ENCODE assay signal across 8 cellular contexts in genomic region chr10:58385784-58386112, GRCh38. TPM values are rescaled to one million over a fixed set of nuclear protein-coding genes. Genes with fewer than 3 reads are reported as not detected.
DNase-seq lines count a peak whose midpoint lies in the region; ATAC-seq, FAIRE-seq and TF ChIP-seq lines count a peak whose summit lies in the region.

No MANE protein-coding gene starts in this region.

- peaks cover 27% of the 10 kb centered on the region; the same call in 1 of the 2 replicates for H3K36me3 ChIP-seq in ACC112 (ENCODE audit: insufficient read depth, low read length)
- H3K36me3 ChIP-seq in RWPE2 (ENCODE audit: low read depth): peaks cover 46% of the 10 kb centered on the region
- H3K36me3 ChIP-seq in lung (ENCODE audit: control insufficient read depth in 2 of 2, insufficient read depth in 2 of 2, low read length in 2 of 2): peaks cover 2 to 4% of the 10 kb centered on the region in 2 donors
- H3K36me3 ChIP-seq in thoracic aorta: peaks cover 18% of the 10 kb centered on the region

- FAIRE-seq in D721Med (lab: Jason Lieb, UNC): no peak

- H3K4me3 ChIP-seq in ACC112 (ENCODE audit: low read depth, low read length): peak overlapping the region; percentile 95
- peak overlapping the region; percentile 83 for H3K4me3 ChIP-seq in GM12875 (ENCODE audit: low read depth, low read length)
- H3K4me3 ChIP-seq in RWPE2 (ENCODE audit: severe bottlenecking): peak overlapping the region; percentile 73
- H3K4me3 ChIP-seq in coronary artery: peak overlapping the region; percentile 92
- H3K4me3 ChIP-seq in lung: peak overlapping the region; percentile 92
- H3K4me3 ChIP-seq in thoracic aorta: peak overlapping the region; percentile 89

- TF ChIP-seq CTCF in GM12875 (IDR thresholded peaks at IDR 0.05; ENCODE audit: borderline replicate concordance, insufficient read depth, low read depth, low read length): no peak
- TF ChIP-seq CTCF in RWPE2 (IDR thresholded peaks at IDR 0.05; ENCODE audit: poor library complexity, severe bottlenecking): no peak
- TF ChIP-seq CTCF in coronary artery (IDR thresholded peaks at IDR 0.05): no peak
- no peak for TF ChIP-seq CTCF in lung (IDR thresholded peaks at IDR 0.05; ENCODE audit: control extremely low read depth, extremely low read depth)
- no peak for TF ChIP-seq CTCF in thoracic aorta (IDR thresholded peaks at IDR 0.05)
- no peak for TF ChIP-seq CTCF in D721Med (IDR thresholded peaks at IDR 0.05; ENCODE audit: insufficient read depth, missing control alignments)

- H3K4me1 ChIP-seq in ACC112 (ENCODE audit: control insufficient read depth, insufficient read depth, low read length, unreplicated experiment): peaks cover 9% of the 10 kb centered on the region
- peaks cover 7% of the 10 kb centered on the region for H3K4me1 ChIP-seq in RWPE2 (ENCODE audit: insufficient read depth, poor library complexity, severe bottlenecking)
- H3K4me1 ChIP-seq in lung (ENCODE audit: control insufficient read depth in 2 of 2, insufficient read depth in 2 of 2, low read length in 2 of 2): peaks cover 3 to 12% of the 10 kb centered on the region in 2 donors
- H3K4me1 ChIP-seq in thoracic aorta (ENCODE audit: control insufficient read depth in 1 of 2, low read depth in 2 of 2): peaks cover 8 to 26% of the 10 kb centered on the region in 2 donors

- peaks cover 35% of the 10 kb centered on the region for H3K79me2 ChIP-seq in ACC112 (ENCODE audit: control insufficient read depth, insufficient read depth, low read length, unreplicated experiment)

- peak overlapping the region; percentile 66 for H3K27ac ChIP-seq in ACC112 (ENCODE audit: low read depth, low read length)
- peak overlapping the region; percentile 57 for H3K27ac ChIP-seq in RWPE2 (ENCODE audit: poor library complexity, severe bottlenecking)
- peak overlapping the region; percentile 81 to 94 for H3K27ac ChIP-seq in coronary artery
- peak overlapping the region; percentile 90 to 97 for H3K27ac ChIP-seq in lung (ENCODE audit: low read depth in 1 of 2, low read length in 1 of 2)
- peak overlapping the region; percentile 90 to 92 for H3K27ac ChIP-seq in thoracic aorta

- WGBS in lung, 2 donors: 0 to 1% methylated on average over 15 of the region's 15 CpGs

- peak overlapping the region; percentile 92 for H2AFZ ChIP-seq in ACC112 (ENCODE audit: low read length, unreplicated experiment)

- peak; percentile 6 for ATAC-seq in HG03025 (IDR thresholded peaks at IDR 0.05; ENCODE audit: low FRiP score, unreplicated experiment)
- ATAC-seq in RWPE2 (ENCODE audit: low read depth): peak; percentile 65
- ATAC-seq in lung (ENCODE audit: insufficient read depth, low FRiP score): no peak
- no peak for ATAC-seq in thoracic aorta (ENCODE audit: insufficient number of reproducible peaks, low FRiP score, low read depth)

- H3K9me3 ChIP-seq in RWPE2 (ENCODE audit: severe bottlenecking) (no peaks in the 10 kb centered on the region), lung (ENCODE audit: control insufficient read depth in 2 of 2, insufficient read depth in 1 of 2, low read length in 1 of 2) (no peaks in the 10 kb centered on the region), thoracic aorta (no peaks in the 10 kb centered on the region)

- no peaks in the 10 kb centered on the region for H3K27me3 ChIP-seq in ACC112 (ENCODE audit: insufficient read depth, low read length)
- no peaks in the 10 kb centered on the region for H3K27me3 ChIP-seq in RWPE2 (ENCODE audit: insufficient read depth, poor library complexity, severe bottlenecking)
- H3K27me3 ChIP-seq in lung (ENCODE audit: control insufficient read depth, insufficient read depth): no peaks in the 10 kb centered on the region
- H3K27me3 ChIP-seq in thoracic aorta (replicated peaks; ENCODE audit: insufficient read depth): no peaks in the 10 kb centered on the region

- no peak for DNase-seq in RWPE2 (ENCODE audit: low spot score)
- peak; percentile 74 for DNase-seq in coronary artery (ENCODE audit: low spot score)
- DNase-seq in lung (ENCODE audit: low spot score): peak; percentile 30
- DNase-seq in thoracic aorta (ENCODE audit: low spot score): no peak
- no peak for DNase-seq in D721Med (ENCODE audit: insufficient read length, low spot score)

RNA-seq across cellular contexts. Expression of gene TFAM, which starts 0.5 kb away (rescaled TPM):
- 10 to 100 TPM; 25.3 to 27.0 TPM for total RNA-seq in lung
- 10 to 100 TPM in 1 of 2 donors, 1 to 10 TPM in 1; 5.9 to 16.4 TPM for polyA plus RNA-seq in lung
- total RNA-seq in thoracic aorta: 10 to 100 TPM in 1 of 2 donors, 1 to 10 TPM in 1; 9.2 to 26.2 TPM

RNA-seq across cellular contexts. Expression of gene UBE2D1, which starts 50.9 kb away (rescaled TPM):
- total RNA-seq in lung: 10 to 100 TPM; 15.6 to 26.4 TPM
- polyA plus RNA-seq in lung: 10 to 100 TPM; 15.6 to 30.5 TPM
- total RNA-seq in thoracic aorta: 10 to 100 TPM in 1 of 2 donors, 1 to 10 TPM in 1; 6.8 to 17.4 TPM

Comparison
In these comparisons a context has a peak if more than half of its experiments do, and no peak if none do; other contexts are left out.
1. ATAC-seq: peak in HG03025 (single experiment) and RWPE2 (single experiment); none in lung (single experiment) and thoracic aorta (single experiment).
2. DNase-seq: peak in coronary artery (single experiment) and lung (single experiment); none in RWPE2 (single experiment), thoracic aorta (single experiment) and D721Med (single experiment).
3. Peak in every context shown above with its lines, with median percentiles within 50 percentile points of each other: H3K27ac ChIP-seq and H3K4me3 ChIP-seq.